Comparison of ENCODE assay signal across 1 cellular context in the genomic region with DNA sequence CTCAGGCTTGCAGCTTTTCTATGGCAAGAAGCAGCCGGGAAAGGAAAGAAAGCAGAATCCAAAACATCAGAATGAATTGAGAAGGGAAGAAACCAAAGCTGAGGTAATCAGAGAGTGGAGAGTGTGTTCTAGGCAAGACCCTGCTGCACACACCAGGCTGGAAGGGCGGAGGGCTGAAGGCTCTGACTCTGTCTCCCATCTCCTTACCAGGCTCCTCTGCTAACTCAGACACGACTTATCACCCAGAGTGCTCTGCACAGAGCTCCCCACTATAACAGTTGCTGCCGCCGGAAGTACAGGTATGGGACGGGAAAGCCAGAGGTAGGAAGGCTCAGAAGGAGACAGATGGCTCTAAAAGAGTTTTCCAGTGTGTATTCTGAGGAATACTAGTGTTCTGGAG.
TF ChIP-seq lines count a peak whose summit lies in the region.

No MANE protein-coding gene starts in this region.

TF ChIP-seq in H1, 55 proteins besides CTCF, POLR2A, EP300 and RAD21:
- TF ChIP-seq SIX5 (IDR thresholded peaks at IDR 0.05; ENCODE audit: low read depth, low read length): no peak
- TF ChIP-seq CHD2 (IDR thresholded peaks at IDR 0.05; ENCODE audit: low read length): no peak
- no peak for TF ChIP-seq NANOG (IDR thresholded peaks at IDR 0.05; ENCODE audit: insufficient read depth, low read depth, low read length, poor library complexity, severe bottlenecking)
- TF ChIP-seq CBX8 (IDR thresholded peaks at IDR 0.05; ENCODE audit: borderline replicate concordance, low read depth, low read length): no peak
- TF ChIP-seq PHF8 (conservative IDR thresholded peaks at IDR 0.05; ENCODE audit: low read depth, low read length): no peak
- no peak for TF ChIP-seq SIRT6 (IDR thresholded peaks at IDR 0.05; ENCODE audit: low read length)
- no peak for TF ChIP-seq FOSL1 (IDR thresholded peaks at IDR 0.05; ENCODE audit: insufficient read depth, low read depth, low read length)
- TF ChIP-seq POU5F1 (IDR thresholded peaks at IDR 0.05; ENCODE audit: low read depth, low read length): no peak
TF ChIP-seq in H1: peak in this region for 0.
